In the genomic region with DNA sequence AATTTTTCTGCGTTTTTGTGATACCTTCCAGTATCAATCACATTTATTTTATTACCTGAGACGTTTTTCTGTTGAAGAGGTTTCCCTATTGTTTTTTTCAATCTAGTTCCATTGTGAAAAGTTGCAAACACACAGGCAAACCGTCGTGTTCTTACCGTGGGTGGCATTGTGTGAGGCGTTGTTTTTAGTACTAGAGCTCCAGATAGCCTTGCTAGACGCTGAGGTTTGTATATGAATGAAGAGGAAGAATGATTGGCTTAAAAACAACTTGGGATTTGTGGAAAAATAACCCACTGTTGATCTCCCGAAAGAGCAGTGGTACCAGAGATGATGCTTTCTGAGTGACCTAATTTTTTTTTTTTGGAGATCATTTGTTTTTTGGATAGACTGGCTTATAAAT, we compare ENCODE assay signal across 8 cellular contexts. TPM values are rescaled to one million over a fixed set of nuclear protein-coding genes. Genes with fewer than 3 reads are reported as not detected.
DNase-seq lines count a peak whose midpoint lies in the region; ATAC-seq, FAIRE-seq and TF ChIP-seq lines count a peak whose summit lies in the region.

No MANE protein-coding gene starts in this region.

- peak overlapping the region; percentile 96 for H3K9ac ChIP-seq in keratinocyte (ENCODE audit: control insufficient read depth, extremely low read depth, insufficient read depth, low read length)

- H2AFZ ChIP-seq in keratinocyte (ENCODE audit: control insufficient read depth, low read length) = no peak overlapping the region

- peaks cover 49% of the 10 kb centered on the region for H3K4me1 Mint-ChIP-seq in activated CD8-positive, alpha-beta memory T cell treated with anti-CD3 and anti-CD28 coated beads, Interleukin-2, amount 10 ng/mL, durations not matched to agents 7 days and 5 days
- H3K4me1 Mint-ChIP-seq in activated CD4-positive, alpha-beta memory T cell treated with anti-CD3 and anti-CD28 coated beads, Interleukin-2, amount 10 ng/mL, durations not matched to agents 7 days and 5 days = peaks cover 51% of the 10 kb centered on the region

- H3K27ac Mint-ChIP-seq in activated CD8-positive, alpha-beta memory T cell treated with anti-CD3 and anti-CD28 coated beads, Interleukin-2, amount 10 ng/mL, durations not matched to agents 7 days and 5 days = peak overlapping the region; percentile 95
- peak overlapping the region; percentile 88 for H3K27ac Mint-ChIP-seq in activated CD4-positive, alpha-beta memory T cell treated with anti-CD3 and anti-CD28 coated beads, Interleukin-2, amount 10 ng/mL, durations not matched to agents 7 days and 5 days

- POLR2A ChIA-PET in activated CD4-positive, alpha-beta memory T cell treated with anti-CD3 and anti-CD28 coated beads, Interleukin-2, amount 10 ng/mL, durations not matched to agents 7 days and 5 days (lab: Charles Lee) = interaction anchor here (0.7 to 6.4 kb wide), 5 partner anchors 19 to 779 kb away, joined by 3 to 153 read pairs (median 7); a partner anchor contains a TSS

- no peak for ATAC-seq in activated CD8-positive, alpha-beta memory T cell treated with anti-CD3 and anti-CD28 coated beads, Interleukin-2, amount 10 ng/mL, durations not matched to agents 7 days and 5 days
- ATAC-seq in HG02588 (IDR thresholded peaks at IDR 0.05; ENCODE audit: unreplicated experiment) = no peak
- ATAC-seq in HG03159 (IDR thresholded peaks at IDR 0.05; ENCODE audit: unreplicated experiment) = no peak

- H3K36me3 ChIP-seq in keratinocyte (ENCODE audit: control insufficient read depth in 2 of 2, extremely low read depth in 1 of 2, insufficient read depth in 2 of 2, low read length in 2 of 2) = peaks cover 0 to 1% of the 10 kb centered on the region in 2 experiments
- no peaks in the 10 kb centered on the region for H3K36me3 ChIP-seq in thymus (ENCODE audit: control insufficient read depth, insufficient read depth)

- no peak for DNase-seq in activated CD8-positive, alpha-beta memory T cell treated with anti-CD3 and anti-CD28 coated beads, Interleukin-2, amount 10 ng/mL, durations not matched to agents 7 days and 5 days
- no peak for DNase-seq in activated CD8-positive, alpha-beta memory T cell treated with anti-CD3 and anti-CD28 coated beads, Interleukin-2, amount 50 U/mL, for 48 hours
- DNase-seq in activated CD4-positive, alpha-beta memory T cell treated with anti-CD3 and anti-CD28 coated beads, Interleukin-2, amount 10 ng/mL, durations not matched to agents 7 days and 5 days = no peak
- DNase-seq in keratinocyte (ENCODE audit: low read depth, low spot score) = no peak
- DNase-seq in T1000 (lab: John Stamatoyannopoulos, UW) = no peak

- H3K9me3 ChIP-seq in keratinocyte (ENCODE audit: control insufficient read depth, low read depth, low read length) = no peaks in the 10 kb centered on the region
- no peaks in the 10 kb centered on the region for H3K9me3 ChIP-seq in thymus (ENCODE audit: control insufficient read depth)

- peak overlapping the region; percentile 95 for H3K4me3 Mint-ChIP-seq in activated CD8-positive, alpha-beta memory T cell treated with anti-CD3 and anti-CD28 coated beads, Interleukin-2, amount 10 ng/mL, durations not matched to agents 7 days and 5 days
- peak overlapping the region; percentile 88 for H3K4me3 Mint-ChIP-seq in activated CD4-positive, alpha-beta memory T cell treated with anti-CD3 and anti-CD28 coated beads, Interleukin-2, amount 10 ng/mL, durations not matched to agents 7 days and 5 days

- peaks cover 19% of the 10 kb centered on the region for H3K36me3 Mint-ChIP-seq in activated CD8-positive, alpha-beta memory T cell treated with anti-CD3 and anti-CD28 coated beads, Interleukin-2, amount 10 ng/mL, durations not matched to agents 7 days and 5 days
- peaks cover 29% of the 10 kb centered on the region for H3K36me3 Mint-ChIP-seq in activated CD4-positive, alpha-beta memory T cell treated with anti-CD3 and anti-CD28 coated beads, Interleukin-2, amount 10 ng/mL, durations not matched to agents 7 days and 5 days (ENCODE audit: low read depth)

- peaks cover 19% of the 10 kb centered on the region for H3K4me1 ChIP-seq in keratinocyte (ENCODE audit: control insufficient read depth, extremely low read depth, insufficient read depth, low read length)
- peaks cover 7% of the 10 kb centered on the region for H3K4me1 ChIP-seq in thymus (ENCODE audit: control insufficient read depth, insufficient read depth, low read length)

- no peaks in the 10 kb centered on the region for H3K27me3 Mint-ChIP-seq in activated CD8-positive, alpha-beta memory T cell treated with anti-CD3 and anti-CD28 coated beads, Interleukin-2, amount 10 ng/mL, durations not matched to agents 7 days and 5 days
- no peaks in the 10 kb centered on the region for H3K27me3 Mint-ChIP-seq in activated CD4-positive, alpha-beta memory T cell treated with anti-CD3 and anti-CD28 coated beads, Interleukin-2, amount 10 ng/mL, durations not matched to agents 7 days and 5 days

- peaks cover 79% of the 10 kb centered on the region for H3K79me2 ChIP-seq in keratinocyte (ENCODE audit: control insufficient read depth, insufficient read depth, low read length)

- peaks cover 2% of the 10 kb centered on the region for H3K9me1 ChIP-seq in keratinocyte (ENCODE audit: control insufficient read depth, extremely low read depth, insufficient read depth, low read length)

- CTCF ChIA-PET in activated CD8-positive, alpha-beta memory T cell treated with anti-CD3 and anti-CD28 coated beads, Interleukin-2, amount 10 ng/mL, durations not matched to agents 7 days and 5 days (lab: Charles Lee) = interaction anchor here (0.8 to 3.7 kb wide), 3 partner anchors 13 to 254 kb away, joined by 3 to 43 read pairs (median 9); a partner anchor contains a TSS
- CTCF ChIA-PET in activated CD4-positive, alpha-beta memory T cell treated with anti-CD3 and anti-CD28 coated beads, Interleukin-2, amount 10 ng/mL, durations not matched to agents 7 days and 5 days (lab: Charles Lee) = interaction anchor here (0.6 to 3.0 kb wide), 3 partner anchors 17 to 23 kb away, joined by 3 to 41 read pairs (median 7); a partner anchor contains a TSS

- FAIRE-seq in keratinocyte (lab: Jason Lieb, UNC) = peak; percentile 52

- H3K9me3 Mint-ChIP-seq in activated CD8-positive, alpha-beta memory T cell treated with anti-CD3 and anti-CD28 coated beads, Interleukin-2, amount 10 ng/mL, durations not matched to agents 7 days and 5 days (ENCODE audit: low read depth) = no peaks in the 10 kb centered on the region
- H3K9me3 Mint-ChIP-seq in activated CD4-positive, alpha-beta memory T cell treated with anti-CD3 and anti-CD28 coated beads, Interleukin-2, amount 10 ng/mL, durations not matched to agents 7 days and 5 days = no peaks in the 10 kb centered on the region

- H3K27me3 ChIP-seq in keratinocyte (ENCODE audit: control insufficient read depth, extremely low read depth, insufficient read depth, low read length) = no peaks in the 10 kb centered on the region
- no peaks in the 10 kb centered on the region for H3K27me3 ChIP-seq in thymus (ENCODE audit: control insufficient read depth, insufficient read depth)

- peak overlapping the region; percentile 87 for H3K4me2 ChIP-seq in keratinocyte (ENCODE audit: control insufficient read depth, extremely low read depth, insufficient read depth, low read depth, low read length)

- WGBS in thymus = 15% methylated on average over 8 of the region's 8 CpGs

- peak overlapping the region; percentile 96 for H3K27ac ChIP-seq in keratinocyte (ENCODE audit: control insufficient read depth, insufficient read depth, low read length)
- no peak overlapping the region for H3K27ac ChIP-seq in thymus (ENCODE audit: low read depth)

- TF ChIP-seq CTCF in keratinocyte (optimal IDR thresholded peaks at IDR 0.05 in 1 of 3, IDR thresholded peaks at IDR 0.05 in 1 of 3, conservative IDR thresholded peaks at IDR 0.05 in 1 of 3; ENCODE audit: extremely low read depth in 1 of 3, insufficient read depth in 2 of 3, low read length in 3 of 3) = no peak

- H4K20me1 ChIP-seq in keratinocyte (ENCODE audit: control insufficient read depth, extremely low read depth, insufficient read depth, low read length) = no peaks in the 10 kb centered on the region

- dilution Hi-C loops in keratinocyte (cut with MboI; ENCODE audit: extremely low pct_ligation_motif_present, low sequenced_read_pairs) = no loop called here

- H3K4me3 ChIP-seq in keratinocyte (ENCODE audit: control insufficient read depth in 2 of 3, extremely low read depth in 1 of 3, insufficient read depth in 2 of 3, low read depth in 1 of 3, low read length in 3 of 3) (peak overlapping the region; percentile 81 to 98 (median 86)), thymus (ENCODE audit: low read length) (peak overlapping the region; percentile 95)

RNA-seq across cellular contexts. Expression of a gene that starts 1.0 kb away (rescaled TPM):
- 10 to 100 TPM; 35.3 to 41.9 TPM for total RNA-seq in activated CD8-positive, alpha-beta memory T cell treated with anti-CD3 and anti-CD28 coated beads, Interleukin-2, amount 10 ng/mL, durations not matched to agents 7 days and 5 days
- total RNA-seq in activated CD4-positive, alpha-beta memory T cell treated with anti-CD3 and anti-CD28 coated beads, Interleukin-2, amount 10 ng/mL, durations not matched to agents 7 days and 5 days = 10 to 100 TPM; 24.2 to 32.0 TPM
- polyA plus RNA-seq in keratinocyte (6.9 to 14.1 TPM (median 10.7 TPM) in 3 replicates), thymus (12.9 TPM)
- polyA plus RNA-seq in keratinocyte (2011; ENCODE audit: low read depth) = 7.1 TPM
- 4.4 and 8.4 TPM in 2 replicates for polyA plus RNA-seq in keratinocyte (2011; cell fraction: cytosol; rRNA removed)
- 13.8 and 18.3 TPM in 2 replicates for polyA plus RNA-seq in keratinocyte (2011; cell fraction: nucleus; rRNA removed)
- polyA plus RNA-seq in keratinocyte (2012; ENCODE audit: low replicate concordance) = 7.2 and 10.6 TPM in 2 replicates
- polyA minus RNA-seq in keratinocyte = 4.7 to 15.3 TPM (median 8.5 TPM) in 3 replicates
- polyA minus RNA-seq in keratinocyte (2011; cell fraction: cytosol; rRNA and poly(A)+ RNA removed) = 9.0 TPM
- 7.4 and 16.1 TPM in 2 replicates for polyA minus RNA-seq in keratinocyte (2011; cell fraction: nucleus; rRNA and poly(A)+ RNA removed)

RNA-seq across cellular contexts. Expression of a gene that starts 1.2 kb away (rescaled TPM):
- total RNA-seq in activated CD8-positive, alpha-beta memory T cell treated with anti-CD3 and anti-CD28 coated beads, Interleukin-2, amount 10 ng/mL, durations not matched to agents 7 days and 5 days = 10 to 100 TPM; 57.4 to 57.7 TPM
- total RNA-seq in activated CD4-positive, alpha-beta memory T cell treated with anti-CD3 and anti-CD28 coated beads, Interleukin-2, amount 10 ng/mL, durations not matched to agents 7 days and 5 days = 10 to 100 TPM; 36.2 to 36.9 TPM
- 4.8 to 13.0 TPM (median 7.4 TPM) in 3 replicates for polyA plus RNA-seq in keratinocyte
- polyA plus RNA-seq in keratinocyte (2011; ENCODE audit: low read depth) = 8.1 TPM
- 2.9 and 5.6 TPM in 2 replicates for polyA plus RNA-seq in keratinocyte (2011; cell fraction: cytosol; rRNA removed)
- polyA plus RNA-seq in keratinocyte (2011; cell fraction: nucleus; rRNA removed) = 4.9 and 6.5 TPM in 2 replicates
- polyA plus RNA-seq in keratinocyte (2012; ENCODE audit: low replicate concordance) = 2.1 and 7.5 TPM in 2 replicates
- polyA minus RNA-seq in keratinocyte = 3.4 to 18.2 TPM (median 6.3 TPM) in 3 replicates
- 2.9 TPM for polyA minus RNA-seq in keratinocyte (2011; cell fraction: cytosol; rRNA and poly(A)+ RNA removed)
- 3.7 and 11.9 TPM in 2 replicates for polyA minus RNA-seq in keratinocyte (2011; cell fraction: nucleus; rRNA and poly(A)+ RNA removed)
- polyA plus RNA-seq in thymus = 3.7 TPM

RNA-seq across cellular contexts. Expression of a gene that starts 23.4 kb away (rescaled TPM):
- total RNA-seq in activated CD8-positive, alpha-beta memory T cell treated with anti-CD3 and anti-CD28 coated beads, Interleukin-2, amount 10 ng/mL, durations not matched to agents 7 days and 5 days = 100 to 1,000 TPM in 1 of 2 experiments, 10 to 100 TPM in 1; 90.2 to 110 TPM
- 100 to 1,000 TPM; 100 to 104 TPM for total RNA-seq in activated CD4-positive, alpha-beta memory T cell treated with anti-CD3 and anti-CD28 coated beads, Interleukin-2, amount 10 ng/mL, durations not matched to agents 7 days and 5 days
- polyA plus RNA-seq in keratinocyte (48.5 to 114 TPM (median 53.0 TPM) in 3 replicates), thymus (42.1 TPM)
- 11.3 TPM for polyA plus RNA-seq in keratinocyte (2011; ENCODE audit: low read depth)
- 81.8 and 103 TPM in 2 replicates for polyA plus RNA-seq in keratinocyte (2011; cell fraction: cytosol; rRNA removed)
- polyA plus RNA-seq in keratinocyte (2011; cell fraction: nucleus; rRNA removed) = 84.0 and 134 TPM in 2 replicates
- polyA plus RNA-seq in keratinocyte (2012; ENCODE audit: low replicate concordance) = 43.0 and 57.7 TPM in 2 replicates
- 170 to 503 TPM (median 289 TPM) in 3 replicates for polyA minus RNA-seq in keratinocyte
- 245 TPM for polyA minus RNA-seq in keratinocyte (2011; cell fraction: cytosol; rRNA and poly(A)+ RNA removed)
- polyA minus RNA-seq in keratinocyte (2011; cell fraction: nucleus; rRNA and poly(A)+ RNA removed) = 43.7 and 61.0 TPM in 2 replicates
